In genomic region chr1:212917858-212918257, GRCh38 we compare ENCODE assay signal across 23 cellular contexts.
"Had no signal": no experiment of that assay in that cellular context is flagged by ENCODE, and none has a peak within 500 bp of the region (broad histone marks: within the 10 kb centered on the region; RNA-seq: fewer than 3 reads in every experiment).

No MANE protein-coding gene starts in this region.

- DNase-seq: Karpas-422, KG1, MG63, NCI-H1092, NCI-H1105 treated with DMSO at 0.1 percent for 48 hours, NCI-H1417 treated with DMSO at 0.1 percent for 48 hours, NCI-H146, NCI-H1694 treated with DMSO at 0.1 percent for 48 hours, NCI-H1930, NCI-H2081 treated with DMSO at 0.1 percent for 48 hours, NCI-H2171, NCI-H226, NCI-H446, NCI-H510A, NCI-H524 treated with DMSO at 0.1 percent for 48 hours, NCI-H69, NCI-H774, Right ventricle myocardium superior, RPMI8226, SIG-M5 had no signal

- H3K27ac ChIP-seq: SJSA1, SK-N-MC had no signal

- H3K4me3 ChIP-seq: MG63, SJSA1, SK-N-MC had no signal

- H3K36me3 ChIP-seq: MG63, SJSA1 had no signal

- H3K9me3 ChIP-seq: MG63, SJSA1 had no signal

- FAIRE-seq: RCC 7860 had no signal

- H3K4me1 ChIP-seq: SJSA1 had no signal

- H3K27me3 ChIP-seq: MG63, SJSA1 had no signal
